In genomic region chr16:81436381-81436780, GRCh38 we compare ENCODE assay signal across 25 cellular contexts. TPM values are rescaled to one million over a fixed set of nuclear protein-coding genes. Genes with fewer than 3 reads are reported as not detected.
DNase-seq lines count a peak whose midpoint lies in the region; ATAC-seq, FAIRE-seq and TF ChIP-seq lines count a peak whose summit lies in the region.
"Had no signal": no experiment of that assay in that cellular context is flagged by ENCODE, and none has a peak within 500 bp of the region (broad histone marks: within the 10 kb centered on the region; RNA-seq: fewer than 3 reads in every experiment).

No MANE protein-coding gene starts in this region.

- peaks cover 5 to 10% of the 10 kb centered on the region in 2 experiments for H3K27me3 ChIP-seq in mesenchymal stem cell (ENCODE audit: control insufficient read depth in 1 of 2, insufficient read depth in 1 of 2, low read length in 2 of 2)
- H3K27me3 ChIP-seq: SJSA1 had no signal

- 86% methylated on average over 4 of the region's 6 CpGs for WGBS in mesenchymal stem cell

- ATAC-seq in activated CD8-positive, alpha-beta T cell treated with anti-CD3 and anti-CD28 coated beads, Interleukin-2, amount 10 ng/mL, durations not matched to agents 7 days and 5 days: no peak
- ATAC-seq: GM23338, K562, Right ventricle myocardium inferior had no signal

- no peak overlapping the region for H3K4me2 ChIP-seq in mesenchymal stem cell (ENCODE audit: low read length, poor library complexity, severe bottlenecking)
- H3K4me2 ChIP-seq: GM23338, PC-9 had no signal

- H2AFZ ChIP-seq in mesenchymal stem cell (ENCODE audit: low read depth, low read length): no peak overlapping the region
- H2AFZ ChIP-seq: GM23338, PC-9 had no signal

- H3K4me3 ChIP-seq in mesenchymal stem cell (ENCODE audit: insufficient read depth in 1 of 2, low read depth in 1 of 2, low read length in 2 of 2): no peak overlapping the region
- H3K4me3 ChIP-seq: GM23338, K562, PC-9, SJSA1 had no signal

- CTCF ChIA-PET in activated CD8-positive, alpha-beta T cell treated with anti-CD3 and anti-CD28 coated beads, Interleukin-2, amount 10 ng/mL, durations not matched to agents 7 days and 5 days (lab: Charles Lee): no interaction called here

- H3K36me3 Mint-ChIP-seq in activated CD4-positive, alpha-beta T cell treated with anti-CD3 and anti-CD28 coated beads, Interleukin-2, amount 10 ng/mL, durations not matched to agents 24 days and 14 days (ENCODE audit: low read depth): peaks cover 2% of the 10 kb centered on the region
- H3K36me3 Mint-ChIP-seq in chondrocyte (ENCODE audit: low read depth): no peaks in the 10 kb centered on the region
- H3K36me3 Mint-ChIP-seq in activated CD8-positive, alpha-beta T cell treated with anti-CD3 and anti-CD28 coated beads, Interleukin-2, amount 10 ng/mL, durations not matched to agents 7 days and 5 days (ENCODE audit: low read depth): no peaks in the 10 kb centered on the region

- H3K27ac Mint-ChIP-seq in activated CD4-positive, alpha-beta T cell treated with anti-CD3 and anti-CD28 coated beads, Interleukin-2, amount 10 ng/mL, durations not matched to agents 24 days and 14 days: peak overlapping the region; percentile 25
- peak overlapping the region; percentile 0 for H3K27ac Mint-ChIP-seq in chondrocyte (ENCODE audit: unreplicated experiment)
- H3K27ac Mint-ChIP-seq in activated CD8-positive, alpha-beta T cell treated with anti-CD3 and anti-CD28 coated beads, Interleukin-2, amount 10 ng/mL, durations not matched to agents 7 days and 5 days: no peak overlapping the region
- H3K27ac Mint-ChIP-seq: GM23338, H9 had no signal

- H2BK15ac ChIP-seq in mesenchymal stem cell (ENCODE audit: low read depth, poor library complexity, severe bottlenecking): no peak overlapping the region

- intact Hi-C loops in activated CD4-positive, alpha-beta T cell treated with anti-CD3 and anti-CD28 coated beads, Interleukin-2, amount 10 ng/mL, durations not matched to agents 24 days and 14 days (cut with micrococcal nuclease): no loop called here

- peaks cover 46% of the 10 kb centered on the region for H3K27me3 Mint-ChIP-seq in activated CD4-positive, alpha-beta T cell treated with anti-CD3 and anti-CD28 coated beads, Interleukin-2, amount 10 ng/mL, durations not matched to agents 24 days and 14 days
- no peaks in the 10 kb centered on the region for H3K27me3 Mint-ChIP-seq in chondrocyte (ENCODE audit: low read depth)
- H3K27me3 Mint-ChIP-seq in activated CD8-positive, alpha-beta T cell treated with anti-CD3 and anti-CD28 coated beads, Interleukin-2, amount 10 ng/mL, durations not matched to agents 7 days and 5 days (ENCODE audit: low read depth): peaks cover 48% of the 10 kb centered on the region

- DNase-seq in activated CD4-positive, alpha-beta T cell treated with anti-CD3 and anti-CD28 coated beads, Interleukin-2, amount 10 ng/mL, durations not matched to agents 24 days and 14 days: no peak
- DNase-seq in activated CD4-positive, alpha-beta T cell treated with anti-CD3 and anti-CD28 coated beads, Interleukin-2, amount 50 U/mL, for 4 hours: no peak
- DNase-seq in chondrocyte (ENCODE audit: low spot score) (no peak), mesenchymal stem cell (no peak), GM12891 (ENCODE audit: insufficient read length, low spot score) (no peak), GM20000 (ENCODE audit: low spot score) (no peak)
- DNase-seq in activated CD8-positive, alpha-beta T cell treated with anti-CD3 and anti-CD28 coated beads, Interleukin-2, amount 10 ng/mL, durations not matched to agents 7 days and 5 days: no peak
- DNase-seq: Calu3, DMS79 treated with DMSO at 0.1 percent for 48 hours, H9, Kasumi-1, NCI-H1092 treated with DMSO at 0.1 percent for 48 hours, NCI-H1436 treated with DMSO at 0.1 percent for 48 hours, NCI-H1930, NCI-H2107, NCI-H446, NCI-H524 treated with DMSO at 0.1 percent for 48 hours, NCI-H774, PC-9 had no signal

- H4K91ac ChIP-seq in mesenchymal stem cell (ENCODE audit: low read length): no peak overlapping the region

- H3K4me1 ChIP-seq in mesenchymal stem cell (ENCODE audit: control insufficient read depth, insufficient read depth, low read depth, low read length): peaks cover 4% of the 10 kb centered on the region

- H3K4me1 Mint-ChIP-seq in activated CD4-positive, alpha-beta T cell treated with anti-CD3 and anti-CD28 coated beads, Interleukin-2, amount 10 ng/mL, durations not matched to agents 24 days and 14 days: peaks cover 8% of the 10 kb centered on the region
- peaks cover 20% of the 10 kb centered on the region for H3K4me1 Mint-ChIP-seq in chondrocyte (ENCODE audit: low read depth)
- H3K4me1 Mint-ChIP-seq in activated CD8-positive, alpha-beta T cell treated with anti-CD3 and anti-CD28 coated beads, Interleukin-2, amount 10 ng/mL, durations not matched to agents 7 days and 5 days (ENCODE audit: low read depth): peaks cover 9% of the 10 kb centered on the region

- no peak overlapping the region for H3K4ac ChIP-seq in mesenchymal stem cell (ENCODE audit: low read depth in 1 of 2, low read length in 2 of 2)

- FAIRE-seq in GM12891 (lab: Jason Lieb, UNC): no peak
- FAIRE-seq: HTR-8/SVneo, K562 had no signal

- peak overlapping the region; percentile 21 for H3K9ac ChIP-seq in mesenchymal stem cell (ENCODE audit: low read length)

- no peaks in the 10 kb centered on the region for H3K9me3 ChIP-seq in mesenchymal stem cell (ENCODE audit: control insufficient read depth, low read length)
- H3K9me3 ChIP-seq: SJSA1 had no signal

- H3K79me1 ChIP-seq in mesenchymal stem cell (replicated peaks; ENCODE audit: low read length, poor library complexity, severe bottlenecking): no peaks in the 10 kb centered on the region

- H4K8ac ChIP-seq in mesenchymal stem cell (ENCODE audit: low read length): no peak overlapping the region

- H3K23ac ChIP-seq in mesenchymal stem cell (ENCODE audit: low read length in 2 of 2): no peak overlapping the region

- H2BK12ac ChIP-seq in mesenchymal stem cell (ENCODE audit: low read length in 2 of 2): no peak overlapping the region

- TF ChIP-seq CTCF in chondrocyte (IDR thresholded peaks at IDR 0.05) (no peak), GM20000 (IDR thresholded peaks at IDR 0.05; ENCODE audit: extremely low read depth, missing control alignments) (no peak)

- no peak overlapping the region for H2AK5ac ChIP-seq in mesenchymal stem cell (ENCODE audit: low read length, severe bottlenecking)

- no peak for TF ChIP-seq POLR2A in GM12891 (IDR thresholded peaks at IDR 0.05; ENCODE audit: low read depth, low read length)

- POLR2A ChIA-PET in activated CD8-positive, alpha-beta T cell treated with anti-CD3 and anti-CD28 coated beads, Interleukin-2, amount 10 ng/mL, durations not matched to agents 7 days and 5 days (lab: Charles Lee): no interaction called here

- no peak overlapping the region for H2BK5ac ChIP-seq in mesenchymal stem cell (ENCODE audit: low read depth, low read length, poor library complexity, severe bottlenecking)

- no peaks in the 10 kb centered on the region for H3K36me3 ChIP-seq in mesenchymal stem cell (ENCODE audit: control insufficient read depth in 1 of 2, insufficient read depth in 2 of 2, low read depth in 1 of 2, low read length in 2 of 2)
- H3K36me3 ChIP-seq: SJSA1 had no signal

- no peak overlapping the region for H3K14ac ChIP-seq in mesenchymal stem cell (ENCODE audit: low read length in 2 of 2)

- no peak overlapping the region for H2BK120ac ChIP-seq in mesenchymal stem cell (ENCODE audit: low read depth, low read length)

- no peak overlapping the region for H3K27ac ChIP-seq in mesenchymal stem cell (ENCODE audit: low read length, poor library complexity, severe bottlenecking)
- H3K27ac ChIP-seq: 22Rv1, PC-9, SJSA1 had no signal

- H3K9me3 Mint-ChIP-seq in activated CD4-positive, alpha-beta T cell treated with anti-CD3 and anti-CD28 coated beads, Interleukin-2, amount 10 ng/mL, durations not matched to agents 24 days and 14 days: no peaks in the 10 kb centered on the region
- H3K9me3 Mint-ChIP-seq in chondrocyte (ENCODE audit: low read depth): peaks cover 5% of the 10 kb centered on the region
- no peaks in the 10 kb centered on the region for H3K9me3 Mint-ChIP-seq in activated CD8-positive, alpha-beta T cell treated with anti-CD3 and anti-CD28 coated beads, Interleukin-2, amount 10 ng/mL, durations not matched to agents 7 days and 5 days (ENCODE audit: insufficient read depth)
- H3K9me3 Mint-ChIP-seq: GM23338, H9 had no signal

- H3K18ac ChIP-seq in mesenchymal stem cell (ENCODE audit: low read depth in 1 of 2, low read length in 2 of 2): no peak overlapping the region

- no peak overlapping the region for H3K4me3 Mint-ChIP-seq in activated CD4-positive, alpha-beta T cell treated with anti-CD3 and anti-CD28 coated beads, Interleukin-2, amount 10 ng/mL, durations not matched to agents 24 days and 14 days
- no peak overlapping the region for H3K4me3 Mint-ChIP-seq in chondrocyte (ENCODE audit: unreplicated experiment)
- H3K4me3 Mint-ChIP-seq in activated CD8-positive, alpha-beta T cell treated with anti-CD3 and anti-CD28 coated beads, Interleukin-2, amount 10 ng/mL, durations not matched to agents 7 days and 5 days: no peak overlapping the region
- H3K4me3 Mint-ChIP-seq: GM23338, H9 had no signal

TF ChIP-seq in GM12891, 5 proteins besides CTCF, POLR2A, EP300 and RAD21:
- TF ChIP-seq POU2F2 (IDR thresholded peaks at IDR 0.05; ENCODE audit: low read depth, low read length) (no peak), PAX5 (IDR thresholded peaks at IDR 0.05; ENCODE audit: insufficient read depth, low read length, severe bottlenecking) (no peak), TAF1 (IDR thresholded peaks at IDR 0.05; ENCODE audit: low read depth, low read length) (no peak), POLR2AphosphoS5 (IDR thresholded peaks at IDR 0.05; ENCODE audit: low read depth, low read length) (no peak), SPI1 (IDR thresholded peaks at IDR 0.05; ENCODE audit: low read depth, low read length) (no peak)

RNA-seq across cellular contexts. Expression of gene CMIP, which starts 8.2 kb away (rescaled TPM):
- total RNA-seq in activated CD4-positive, alpha-beta T cell treated with anti-CD3 and anti-CD28 coated beads, Interleukin-2, amount 10 ng/mL, durations not matched to agents 24 days and 14 days: 40.0 and 42.9 TPM in 2 replicates
- total RNA-seq in chondrocyte: 61.4 to 69.6 TPM (median 62.9 TPM) in 3 replicates
- 34.5 TPM for polyA plus RNA-seq in mesenchymal stem cell (2013, experiment 1 of 2)
- 34.1 TPM for polyA plus RNA-seq in mesenchymal stem cell (2013, experiment 2 of 2)
- polyA plus RNA-seq in GM12891 (2012; ENCODE audit: low read depth, missing spikeins): 15.3 TPM
- total RNA-seq in activated CD8-positive, alpha-beta T cell treated with anti-CD3 and anti-CD28 coated beads, Interleukin-2, amount 10 ng/mL, durations not matched to agents 7 days and 5 days: 10 to 100 TPM; 62.5 to 70.4 TPM
